In genomic region chr19:50450369-50451222, GRCh38 we compare ENCODE assay signal across 1 cellular context.
TF ChIP-seq lines count a peak whose summit lies in the region.

No MANE protein-coding gene starts in this region.

TF ChIP-seq in GM23338, 12 proteins besides CTCF, POLR2A, EP300 and RAD21 (continued from another document):
- TF ChIP-seq, protein P1, sequence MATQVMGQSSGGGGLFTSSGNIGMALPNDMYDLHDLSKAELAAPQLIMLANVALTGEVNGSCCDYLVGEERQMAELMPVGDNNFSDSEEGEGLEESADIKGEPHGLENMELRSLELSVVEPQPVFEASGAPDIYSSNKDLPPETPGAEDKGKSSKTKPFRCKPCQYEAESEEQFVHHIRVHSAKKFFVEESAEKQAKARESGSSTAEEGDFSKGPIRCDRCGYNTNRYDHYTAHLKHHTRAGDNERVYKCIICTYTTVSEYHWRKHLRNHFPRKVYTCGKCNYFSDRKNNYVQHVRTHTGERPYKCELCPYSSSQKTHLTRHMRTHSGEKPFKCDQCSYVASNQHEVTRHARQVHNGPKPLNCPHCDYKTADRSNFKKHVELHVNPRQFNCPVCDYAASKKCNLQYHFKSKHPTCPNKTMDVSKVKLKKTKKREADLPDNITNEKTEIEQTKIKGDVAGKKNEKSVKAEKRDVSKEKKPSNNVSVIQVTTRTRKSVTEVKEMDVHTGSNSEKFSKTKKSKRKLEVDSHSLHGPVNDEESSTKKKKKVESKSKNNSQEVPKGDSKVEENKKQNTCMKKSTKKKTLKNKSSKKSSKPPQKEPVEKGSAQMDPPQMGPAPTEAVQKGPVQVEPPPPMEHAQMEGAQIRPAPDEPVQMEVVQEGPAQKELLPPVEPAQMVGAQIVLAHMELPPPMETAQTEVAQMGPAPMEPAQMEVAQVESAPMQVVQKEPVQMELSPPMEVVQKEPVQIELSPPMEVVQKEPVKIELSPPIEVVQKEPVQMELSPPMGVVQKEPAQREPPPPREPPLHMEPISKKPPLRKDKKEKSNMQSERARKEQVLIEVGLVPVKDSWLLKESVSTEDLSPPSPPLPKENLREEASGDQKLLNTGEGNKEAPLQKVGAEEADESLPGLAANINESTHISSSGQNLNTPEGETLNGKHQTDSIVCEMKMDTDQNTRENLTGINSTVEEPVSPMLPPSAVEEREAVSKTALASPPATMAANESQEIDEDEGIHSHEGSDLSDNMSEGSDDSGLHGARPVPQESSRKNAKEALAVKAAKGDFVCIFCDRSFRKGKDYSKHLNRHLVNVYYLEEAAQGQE (IDR thresholded peaks at IDR 0.05; ENCODE audit: unreplicated experiment), result no peak
- TF ChIP-seq CREB1 (CRISPR knock-in tag; IDR thresholded peaks at IDR 0.05; ENCODE audit: low read depth) (no peak), POLR2AphosphoS5 (IDR thresholded peaks at IDR 0.05; ENCODE audit: low read depth) (no peak), ZNF114 (CRISPR knock-in tag; IDR thresholded peaks at IDR 0.05) (no peak)
